8 cellular contexts compared by ENCODE assay signal in the genomic region with DNA sequence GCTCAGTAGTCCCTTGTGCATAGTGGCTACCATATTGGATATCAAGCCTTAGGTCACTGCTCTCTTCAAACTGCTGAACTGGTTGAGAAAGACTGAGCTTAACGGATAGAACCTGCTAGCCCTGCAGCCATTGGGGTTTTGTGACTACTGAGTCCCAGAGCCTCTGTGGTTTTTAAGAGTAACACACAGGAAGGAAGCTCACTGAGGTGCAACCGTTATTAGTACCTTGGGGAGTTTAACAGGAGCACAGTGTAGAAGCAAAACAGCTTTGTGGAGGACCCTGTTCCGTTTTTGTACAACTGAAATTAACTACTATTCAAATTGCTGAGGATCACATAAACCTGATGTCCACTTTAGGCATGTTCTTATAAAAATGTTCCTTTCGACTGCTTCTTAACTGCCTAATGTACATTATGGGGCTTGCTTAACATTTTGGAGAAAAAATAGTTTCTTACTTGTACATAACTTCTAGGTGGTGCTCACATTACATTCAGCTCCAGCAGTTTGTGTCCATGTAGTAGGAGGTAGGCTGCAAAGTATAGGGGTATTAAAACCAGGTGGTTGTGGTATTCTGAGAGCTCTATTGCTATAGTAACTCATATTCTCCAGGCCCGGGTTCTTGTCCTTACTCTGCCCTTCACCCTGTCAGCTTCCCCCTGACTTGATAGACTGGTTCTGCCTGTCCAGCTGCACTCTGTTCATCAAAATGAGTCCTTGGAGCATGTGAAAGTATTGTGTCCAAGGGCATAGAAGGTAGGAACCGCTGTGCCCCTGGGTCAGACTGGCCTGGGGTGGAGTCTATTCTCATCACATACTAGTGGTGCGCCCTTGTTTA.
A peak's percentile ranks its signal among the peaks of the same experiment; 100 is the strongest.
DNase-seq lines count a peak whose midpoint lies in the region; ATAC-seq and TF ChIP-seq lines count a peak whose summit lies in the region.

No MANE protein-coding gene starts in this region.

- peak overlapping the region; percentile 31; the same call in 1 of the 2 replicates for H3K27ac ChIP-seq in VCaP

- no peak for TF ChIP-seq CTCF in VCaP (conservative IDR thresholded peaks at IDR 0.05)

- peak; percentile 21 for DNase-seq in DMS79 treated with DMSO at 0.1 percent for 48 hours (lab: John Stamatoyannopoulos, UW)
- DNase-seq in ecto neural progenitor cell (ENCODE audit: low spot score): no peak
- DNase-seq in stimulated activated CD4-positive, alpha-beta T cell treated with anti-CD3 and anti-CD28 coated beads, Interleukin-4, amount 100 ng/mL, for 1 hour: no peak
- no peak for DNase-seq in NCI-H345 (lab: John Stamatoyannopoulos, UW)
- no peak for DNase-seq in NCI-H187 treated with DMSO at 0.1 percent for 48 hours (lab: John Stamatoyannopoulos, UW)

- ATAC-seq in GM19372 (IDR thresholded peaks at IDR 0.05; ENCODE audit: low read depth, unreplicated experiment) (peak; percentile 73), HG03175 (IDR thresholded peaks at IDR 0.05; ENCODE audit: unreplicated experiment) (peak; percentile 83)
